20 cellular contexts compared by ENCODE assay signal in the genomic region with DNA sequence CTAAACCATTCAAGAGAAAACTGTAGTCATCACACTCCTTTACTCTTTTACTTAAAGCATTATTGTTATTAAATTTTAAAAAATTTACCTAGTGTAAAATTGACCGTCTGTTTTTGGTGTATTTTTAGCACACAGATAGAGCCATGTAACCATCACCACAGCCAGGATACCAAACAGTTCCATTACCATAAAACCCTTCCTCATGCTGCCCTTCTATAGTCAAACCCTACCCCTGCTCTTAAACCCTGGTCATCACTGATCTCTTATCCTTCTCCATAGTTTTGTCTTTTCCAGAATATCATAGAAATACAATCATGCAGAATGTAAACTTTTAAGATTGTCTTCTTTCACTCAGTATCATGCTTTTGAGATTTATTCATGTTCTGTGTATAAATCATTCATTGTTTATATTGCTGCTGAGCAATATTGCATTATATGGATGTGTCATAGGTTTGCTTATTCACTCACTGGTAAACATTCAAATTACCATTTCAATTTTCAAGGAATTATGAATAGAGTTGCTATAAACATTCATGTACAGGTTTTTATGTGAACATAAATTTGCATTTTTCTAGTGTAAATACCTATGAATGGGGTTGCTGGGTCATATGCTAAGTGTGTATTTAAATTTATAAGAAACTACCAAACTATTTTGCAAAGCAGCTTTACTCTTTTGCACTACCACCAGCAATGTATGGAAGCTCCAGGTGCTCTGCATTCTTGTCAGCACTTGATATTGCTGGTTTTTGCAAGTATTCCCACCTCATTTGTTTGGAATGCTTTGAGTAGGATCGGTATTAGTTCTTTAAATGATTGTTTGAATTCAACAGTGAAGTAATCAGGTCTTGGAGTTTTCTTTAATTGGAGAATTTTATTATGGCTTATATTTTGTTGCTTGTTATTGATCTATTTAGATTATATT.
DNase-seq lines count a peak whose midpoint lies in the region; FAIRE-seq and TF ChIP-seq lines count a peak whose summit lies in the region.
"Had no signal": no experiment of that assay in that cellular context is flagged by ENCODE, and none has a peak within 500 bp of the region (broad histone marks: within the 10 kb centered on the region; RNA-seq: fewer than 3 reads in every experiment).

No MANE protein-coding gene starts in this region.

- H3K4me3 ChIP-seq in stomach, result no peak overlapping the region

- no peaks in the 10 kb centered on the region for H3K36me3 ChIP-seq in stomach

- H3K27ac ChIP-seq in stomach, result no peak overlapping the region

- TF ChIP-seq EP300 in stomach (IDR thresholded peaks at IDR 0.05), result no peak

- 72 to 86% (median 81%) methylated on average over 2 of the region's 2 CpGs for WGBS in stomach, 5 donors

- H3K9me3 ChIP-seq in stomach, result no peaks in the 10 kb centered on the region

- no peaks in the 10 kb centered on the region for H3K27me3 ChIP-seq in stomach

- intact Hi-C loops in stomach (cut with DNase I; ENCODE audit: low total_unique reads), result no loop called here

- TF ChIP-seq CTCF in D721Med (IDR thresholded peaks at IDR 0.05; ENCODE audit: insufficient read depth, missing control alignments), result no peak
- TF ChIP-seq CTCF in stomach (IDR thresholded peaks at IDR 0.05), result no peak

- peak; percentile 11 for FAIRE-seq in D721Med (lab: Jason Lieb, UNC)

- no peak for TF ChIP-seq POLR2A in stomach (IDR thresholded peaks at IDR 0.05)

- peaks cover 0 to 15% (median 7%) of the 10 kb centered on the region in 4 donors for H3K4me1 ChIP-seq in stomach

- DNase-seq in D721Med (ENCODE audit: insufficient read length, low spot score), result no peak
- DNase-seq in HPDE6-E6E7 (ENCODE audit: extremely low spot score), result peak; percentile 17
- peak; percentile 54 for DNase-seq in amniotic epithelial cell (ENCODE audit: low read depth)
- DNase-seq in iris pigment epithelial cell (ENCODE audit: low read depth), result peak; percentile 38
- no peak for DNase-seq in stomach
- DNase-seq in activated T-cell treated with anti-CD3 and anti-CD28 coated beads, Interleukin-2, amount 50 U/mL, for 1 hour, result no peak
- no peak for DNase-seq in stimulated activated CD4-positive, alpha-beta T cell treated with anti-CD3 and anti-CD28 coated beads, Interleukin-2, amount 100 ng/mL, for 48 hours
- no peak for DNase-seq in DMS153 (lab: John Stamatoyannopoulos, UW)
- DNase-seq: C1 segment of cervical spinal cord, GDM1, H7, MM.1S, NCI-H1092, NCI-H146, NCI-H2029 treated with DMSO at 0.1 percent for 48 hours, NCI-H446 treated with DMSO at 0.1 percent for 48 hours, NCI-H774, OCI-M1, RPMI8226, SIG-M5 had no signal

Comparison
In these comparisons a context has a peak if more than half of its experiments do, and no peak if none do; other contexts are left out.
1. DNase-seq: peak in HPDE6-E6E7 (single experiment), amniotic epithelial cell (single experiment) and iris pigment epithelial cell (single experiment); none in D721Med (single experiment), stomach (single experiment), activated T-cell treated with anti-CD3 and anti-CD28 coated beads, Interleukin-2, amount 50 U/mL, for 1 hour (single experiment), stimulated activated CD4-positive, alpha-beta T cell treated with anti-CD3 and anti-CD28 coated beads, Interleukin-2, amount 100 ng/mL, for 48 hours (0 of 2) and DMS153 (single experiment).